9 cellular contexts compared by ENCODE assay signal in the genomic region with DNA sequence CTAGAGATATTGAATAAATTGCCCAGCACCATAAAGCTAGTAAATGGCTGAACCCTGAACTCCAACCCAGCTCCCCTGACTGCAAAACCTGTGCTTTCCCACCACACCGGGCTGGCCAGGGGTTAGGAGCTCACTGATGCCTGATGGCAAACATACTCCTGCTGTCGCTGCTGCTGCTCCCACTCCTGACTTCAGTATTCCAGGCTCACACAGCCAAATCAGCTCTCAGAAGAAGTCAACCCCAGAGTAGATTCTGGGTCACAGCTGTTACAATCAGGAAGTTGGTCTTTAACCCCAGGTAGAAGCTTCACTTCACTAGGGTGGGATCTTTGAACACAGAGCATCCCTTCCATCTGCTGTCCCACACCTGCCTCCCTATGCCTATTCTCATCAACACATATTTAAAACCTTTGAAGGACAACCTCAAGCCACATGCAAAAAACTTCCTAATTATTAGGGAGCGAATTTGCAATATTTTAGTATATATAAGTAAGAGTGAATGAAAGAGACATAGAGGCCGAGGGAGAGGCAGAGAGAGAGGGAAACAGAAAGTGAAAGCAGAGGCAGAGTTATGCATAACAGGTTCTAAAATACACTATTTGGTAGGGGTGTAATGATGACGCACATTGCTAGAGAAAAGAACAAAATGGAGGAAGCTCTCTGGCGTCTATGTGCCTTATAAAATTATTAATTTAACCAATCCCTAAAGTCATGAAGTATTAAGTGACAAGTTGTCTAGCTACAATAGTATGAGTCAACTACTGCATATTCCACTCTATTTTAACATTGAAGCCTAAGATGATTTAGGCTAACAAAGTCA.
A peak's percentile ranks its signal among the peaks of the same experiment; 100 is the strongest.
DNase-seq lines count a peak whose midpoint lies in the region; ATAC-seq and TF ChIP-seq lines count a peak whose summit lies in the region.
"Had no signal": no experiment of that assay in that cellular context is flagged by ENCODE, and none has a peak within 500 bp of the region (broad histone marks: within the 10 kb centered on the region; RNA-seq: fewer than 3 reads in every experiment).

No MANE protein-coding gene starts in this region.

- H3K4me1 Mint-ChIP-seq in CD4-positive, CD25-positive, alpha-beta regulatory T cell, result peaks cover 9 to 44% (median 25%) of the 10 kb centered on the region in 4 donors

- H3K4me2 ChIP-seq in fibroblast of lung (ENCODE audit: extremely low read depth, insufficient read depth, low read length), result peak overlapping the region; percentile 85

- H3K9ac ChIP-seq in fibroblast of lung (ENCODE audit: insufficient read depth, low read length), result peak overlapping the region; percentile 47

- peaks cover 7% of the 10 kb centered on the region for H3K27me3 ChIP-seq in CD4-positive, CD25-positive, alpha-beta regulatory T cell (ENCODE audit: control insufficient read depth, insufficient read depth, low read length)
- H3K27me3 ChIP-seq in fibroblast of lung (ENCODE audit: control insufficient read depth, insufficient read depth, low read length), result no peaks in the 10 kb centered on the region

- peak overlapping the region; percentile 83 for H3K4me3 ChIP-seq in CD4-positive, CD25-positive, alpha-beta regulatory T cell (ENCODE audit: low read depth, low read length)
- peak overlapping the region; percentile 49 for H3K4me3 ChIP-seq in WI38 (ENCODE audit: low read depth, low read length)
- peak overlapping the region; percentile 11 to 43 (median 30) for H3K4me3 ChIP-seq in fibroblast of lung (replicated peaks in 1 of 4; ENCODE audit: control extremely low read depth in 1 of 4, insufficient read depth in 1 of 4, low read depth in 3 of 4, low read length in 4 of 4)

- no peaks in the 10 kb centered on the region for H3K36me3 ChIP-seq in CD4-positive, CD25-positive, alpha-beta regulatory T cell (ENCODE audit: control insufficient read depth, insufficient read depth, low read length)
- no peaks in the 10 kb centered on the region for H3K36me3 ChIP-seq in fibroblast of lung (ENCODE audit: control insufficient read depth, insufficient read depth, low read length)

- intact Hi-C loops in sciatic nerve (cut with DNase I), result no loop called here

- peak; percentile 96 to 97 for ATAC-seq in CD4-positive, CD25-positive, alpha-beta regulatory T cell (ENCODE audit: low read depth in 2 of 2)
- ATAC-seq in HG03354 (IDR thresholded peaks at IDR 0.05; ENCODE audit: poor library complexity, severe bottlenecking, unreplicated experiment), result peak; percentile 96
- peak; percentile 83 for ATAC-seq in sciatic nerve

- DNase-seq in CD4-positive, CD25-positive, alpha-beta regulatory T cell, result peak; percentile 21 to 90 (median 84)
- DNase-seq in GM19240 (ENCODE audit: insufficient read length, low spot score) (peak; percentile 52), fibroblast of lung (ENCODE audit: low read depth in 2 of 2) (peak in 1 of 2 donors; percentile 94), sciatic nerve (ENCODE audit: low spot score) (no peak), 8988T (no peak), NCI-H1105 treated with DMSO at 0.1 percent for 48 hours (lab: John Stamatoyannopoulos, UW) (no peak)

- H3K36me3 Mint-ChIP-seq in CD4-positive, CD25-positive, alpha-beta regulatory T cell, result peaks cover 10% of the 10 kb centered on the region

- TF ChIP-seq CTCF in WI38 (IDR thresholded peaks at IDR 0.05; ENCODE audit: low read depth, low read length) (no peak), fibroblast of lung (conservative IDR thresholded peaks at IDR 0.05 in 1 of 2, IDR thresholded peaks at IDR 0.05 in 1 of 2; ENCODE audit: low read depth in 1 of 2, low read length in 2 of 2) (no peak)

- H3K9me3 Mint-ChIP-seq in CD4-positive, CD25-positive, alpha-beta regulatory T cell, result peaks cover 0 to 7% (median 3%) of the 10 kb centered on the region in 7 donors
- H3K9me3 Mint-ChIP-seq: neural crest cell had no signal

- peaks cover 24% of the 10 kb centered on the region for H3K27me3 Mint-ChIP-seq in CD4-positive, CD25-positive, alpha-beta regulatory T cell

- no peaks in the 10 kb centered on the region for H4K20me1 ChIP-seq in fibroblast of lung (ENCODE audit: control insufficient read depth, extremely low read depth, insufficient read depth, low read length)

- peak overlapping the region; percentile 98 for H3K27ac Mint-ChIP-seq in CD4-positive, CD25-positive, alpha-beta regulatory T cell

- peak overlapping the region; percentile 87 for H2AFZ ChIP-seq in fibroblast of lung (ENCODE audit: low read length)

- H3K79me2 ChIP-seq in fibroblast of lung (ENCODE audit: control insufficient read depth, insufficient read depth, low read length), result no peaks in the 10 kb centered on the region

- peaks cover 17% of the 10 kb centered on the region for H3K4me1 ChIP-seq in CD4-positive, CD25-positive, alpha-beta regulatory T cell (ENCODE audit: control insufficient read depth, insufficient read depth, low read length, poor library complexity, severe bottlenecking)
- H3K4me1 ChIP-seq in fibroblast of lung (ENCODE audit: control insufficient read depth, extremely low read depth, insufficient read depth, low read length), result peaks cover 23% of the 10 kb centered on the region

- peak overlapping the region; percentile 72 for H3K27ac ChIP-seq in CD4-positive, CD25-positive, alpha-beta regulatory T cell (ENCODE audit: insufficient read depth, low read length, poor library complexity, severe bottlenecking)
- peak overlapping the region; percentile 88 for H3K27ac ChIP-seq in fibroblast of lung (ENCODE audit: insufficient read depth, low read length)

- H3K4me3 Mint-ChIP-seq in CD4-positive, CD25-positive, alpha-beta regulatory T cell, result peak overlapping the region; percentile 69 to 93 (median 82)
- H3K4me3 Mint-ChIP-seq: neural crest cell had no signal

- no peaks in the 10 kb centered on the region for H3K9me3 ChIP-seq in CD4-positive, CD25-positive, alpha-beta regulatory T cell (ENCODE audit: control insufficient read depth in 2 of 2, low read length in 2 of 2)
- H3K9me3 ChIP-seq in fibroblast of lung (ENCODE audit: control insufficient read depth, insufficient read depth, low read depth, low read length), result no peaks in the 10 kb centered on the region

Comparison
In these comparisons a context has a peak if more than half of its experiments do, and no peak if none do; other contexts are left out.
1. DNase-seq: peak in CD4-positive, CD25-positive, alpha-beta regulatory T cell (3 of 3) and GM19240 (single experiment); none in sciatic nerve (single experiment), 8988T (single experiment) and NCI-H1105 treated with DMSO at 0.1 percent for 48 hours (single experiment).
2. H3K4me3 ChIP-seq: peak in every context shown above with its lines; median percentile 83 in CD4-positive, CD25-positive, alpha-beta regulatory T cell; 49 in WI38; 30 in fibroblast of lung.
3. Peak in every context shown above with its lines, with median percentiles within 50 percentile points of each other: ATAC-seq.